Comparison of ENCODE assay signal across 16 cellular contexts in genomic region chr12:113749433-113749815, GRCh38.
DNase-seq lines count a peak whose midpoint lies in the region; ATAC-seq lines count a peak whose summit lies in the region.
"Had no signal": no experiment of that assay in that cellular context is flagged by ENCODE, and none has a peak within 500 bp of the region (broad histone marks: within the 10 kb centered on the region; RNA-seq: fewer than 3 reads in every experiment).

No MANE protein-coding gene starts in this region.

- no peak for ATAC-seq in GM21825 (IDR thresholded peaks at IDR 0.05; ENCODE audit: unreplicated experiment)
- ATAC-seq: A549; CD8-positive, alpha-beta T cell had no signal

- peak; percentile 51 for DNase-seq in DMS 273 (lab: John Stamatoyannopoulos, UW; ENCODE audit: unreplicated experiment)
- no peak for DNase-seq in DMS 273 treated with DMSO at 0.1 percent for 48 hours (lab: John Stamatoyannopoulos, UW)
- peak; percentile 97 for DNase-seq in G401 (ENCODE audit: low spot score)
- peak; percentile 66 to 82 for DNase-seq in cerebellar nuclear complex (lab: John Stamatoyannopoulos, UW)
- no peak for DNase-seq in COR-L47 (lab: John Stamatoyannopoulos, UW)
- DNase-seq: AML-193; CD4-positive, alpha-beta T cell; CD8-positive, alpha-beta T cell; DMS153; DMS53; DMS79; DND-41; EL; GF-D8 had no signal

- in situ Hi-C loops in G401 (cut with HindIII; ENCODE audit: low sequenced_read_pairs) = no loop called here

Comparison
In these comparisons a context has a peak if more than half of its experiments do, and no peak if none do; other contexts are left out.
1. DNase-seq: peak in DMS 273 (single experiment), G401 (single experiment) and cerebellar nuclear complex (2 of 2); none in DMS 273 treated with DMSO at 0.1 percent for 48 hours (single experiment) and COR-L47 (single experiment).